ENCODE assay signal across 15 cellular contexts in the genomic region with DNA sequence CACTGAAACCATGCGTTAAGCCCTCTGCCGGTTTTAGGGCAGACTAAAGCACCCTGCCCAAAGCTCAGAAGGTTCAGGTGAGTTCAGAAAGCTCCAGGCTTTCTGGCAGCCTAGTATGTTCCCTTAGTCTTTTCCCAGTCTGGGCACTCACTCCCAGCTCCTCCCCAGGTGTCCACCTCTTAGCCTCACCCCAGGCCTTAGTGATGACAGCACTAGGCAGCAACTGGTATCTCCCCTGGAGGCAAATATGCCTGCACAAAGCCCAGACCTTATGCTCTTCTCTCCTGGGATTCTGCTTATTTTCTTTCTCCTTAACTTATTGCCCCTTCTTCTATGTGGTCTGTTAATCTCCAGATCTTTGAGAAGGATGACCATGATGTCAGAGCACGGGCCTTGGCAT.
"Had no signal": no experiment of that assay in that cellular context is flagged by ENCODE, and none has a peak within 500 bp of the region (broad histone marks: within the 10 kb centered on the region; RNA-seq: fewer than 3 reads in every experiment).

No MANE protein-coding gene starts in this region.

- H3K27me3 ChIP-seq: adrenal gland, right lobe of liver, spleen, testis, upper lobe of right lung had no signal

- H3K4me3 Mint-ChIP-seq: activated T-helper 17 cell treated with anti-CD3 and anti-CD28 coated beads, Interleukin-2, amount 50 U/mL, for 72 hours; memory B cell; natural killer cell treated with Interleukin-12 subunit alpha and Interleukin-12 subunit beta and Interleukin-15 and Interleukin-18, amount 100 ng/mL, for 72 hours; stimulated activated naive CD8-positive, alpha-beta T cell treated with anti-CD3 and anti-CD28 coated beads, Interleukin-15, amount 100 ng/mL, for 72 hours had no signal

- H3K4me3 ChIP-seq: adrenal gland, left ventricle myocardium inferior, right lobe of liver, spleen, testis, upper lobe of right lung had no signal

- H3K9me3 Mint-ChIP-seq: activated T-helper 17 cell treated with anti-CD3 and anti-CD28 coated beads, Interleukin-2, amount 50 U/mL, for 72 hours; memory B cell; natural killer cell treated with Interleukin-12 subunit alpha and Interleukin-12 subunit beta and Interleukin-15 and Interleukin-18, amount 100 ng/mL, for 72 hours; stimulated activated naive CD8-positive, alpha-beta T cell treated with anti-CD3 and anti-CD28 coated beads, Interleukin-15, amount 100 ng/mL, for 72 hours had no signal

- H3K36me3 Mint-ChIP-seq: memory B cell; natural killer cell treated with Interleukin-12 subunit alpha and Interleukin-12 subunit beta and Interleukin-15 and Interleukin-18, amount 100 ng/mL, for 72 hours had no signal

- H3K27ac ChIP-seq: left ventricle myocardium inferior, testis, upper lobe of right lung had no signal

- DNase-seq: activated CD4-positive, alpha-beta T cell treated with anti-CD3 and anti-CD28 coated beads, Interleukin-2, amount 50 U/mL, for 4 hours; activated CD4-positive, CD25-positive, alpha-beta regulatory T cell treated with anti-CD3 and anti-CD28 coated beads, Interleukin-2, amount 50 U/mL, for 72 hours; activated naive CD4-positive, alpha-beta T cell treated with Interleukin-2 at 50 U/mL for 16 hours; adrenal gland; left ventricle myocardium inferior; right lobe of liver; spleen; stimulated activated naive CD8-positive, alpha-beta T cell treated with anti-CD3 and anti-CD28 coated beads, Interleukin-15, amount 100 ng/mL, for 72 hours; T1000; testis; upper lobe of right lung had no signal

- ATAC-seq: activated T-helper 17 cell treated with anti-CD3 and anti-CD28 coated beads, Interleukin-2, amount 50 U/mL, for 72 hours; esophagus mucosa; stimulated activated naive CD8-positive, alpha-beta T cell treated with anti-CD3 and anti-CD28 coated beads, Interleukin-15, amount 100 ng/mL, for 72 hours; upper lobe of right lung had no signal

- H3K27me3 Mint-ChIP-seq: activated T-helper 17 cell treated with anti-CD3 and anti-CD28 coated beads, Interleukin-2, amount 50 U/mL, for 72 hours; memory B cell; natural killer cell treated with Interleukin-12 subunit alpha and Interleukin-12 subunit beta and Interleukin-15 and Interleukin-18, amount 100 ng/mL, for 72 hours had no signal

- H3K36me3 ChIP-seq: adrenal gland, left ventricle myocardium inferior, right lobe of liver, spleen, upper lobe of right lung had no signal

- H3K9me3 ChIP-seq: adrenal gland, left ventricle myocardium inferior, right lobe of liver, spleen, testis, upper lobe of right lung had no signal

- H3K27ac Mint-ChIP-seq: memory B cell; natural killer cell treated with Interleukin-12 subunit alpha and Interleukin-12 subunit beta and Interleukin-15 and Interleukin-18, amount 100 ng/mL, for 72 hours had no signal
